ENCODE assay signal across 8 cellular contexts in genomic region chr2:89610927-89611515, GRCh38.
A peak's percentile ranks its signal among the peaks of the same experiment; 100 is the strongest.
DNase-seq lines count a peak whose midpoint lies in the region; ATAC-seq and TF ChIP-seq lines count a peak whose summit lies in the region.
"Not testable (repeated sequence)": the region's sequence is repeated elsewhere in the genome, so short reads cannot be mapped to it uniquely, and the experiment has no call there.

No MANE protein-coding gene starts in this region.

- not testable (repeated sequence) for H4K20me1 ChIP-seq in SK-N-SH (ENCODE audit: insufficient read depth)

- H3K27ac Mint-ChIP-seq in endothelial cell (ENCODE audit: unreplicated experiment), result peak overlapping the region; percentile 67

- H3K4me3 Mint-ChIP-seq in endothelial cell (ENCODE audit: unreplicated experiment), result peak overlapping the region; percentile 37

- H3K18ac ChIP-seq in mesenchymal stem cell (ENCODE audit: low read depth in 1 of 2, low read length in 2 of 2), result not testable (repeated sequence)

- not testable (repeated sequence) for H3K14ac ChIP-seq in mesenchymal stem cell (ENCODE audit: low read length in 2 of 2)

- CTCF ChIA-PET in SK-N-SH (lab: Yijun Ruan, JAX), result not testable (repeated sequence)

- H2AK5ac ChIP-seq in mesenchymal stem cell (ENCODE audit: low read length, severe bottlenecking), result not testable (repeated sequence)

- not testable (repeated sequence) for TF ChIP-seq RAD21 in SK-N-SH (IDR thresholded peaks at IDR 0.05; ENCODE audit: low read length)

- H3K4me1 ChIP-seq in SK-N-SH (ENCODE audit: control insufficient read depth in 1 of 2, insufficient read depth in 2 of 2, low read depth in 1 of 2, low read length in 1 of 2); mesenchymal stem cell (ENCODE audit: control insufficient read depth, insufficient read depth, low read depth, low read length); upper lobe of right lung: not testable (repeated sequence)

- H2BK5ac ChIP-seq in mesenchymal stem cell (ENCODE audit: low read depth, low read length, poor library complexity, severe bottlenecking), result not testable (repeated sequence)

- H3K23ac ChIP-seq in mesenchymal stem cell (ENCODE audit: low read length in 2 of 2), result not testable (repeated sequence)

- not testable (repeated sequence) for H3K9me3 ChIP-seq in SK-N-SH; mesenchymal stem cell (ENCODE audit: control insufficient read depth, low read length); upper lobe of right lung

- H2AFZ ChIP-seq in SK-N-SH (ENCODE audit: low read depth); mesenchymal stem cell (ENCODE audit: low read depth, low read length): not testable (repeated sequence)

- not testable (repeated sequence) for H3K36me3 ChIP-seq in SK-N-SH (replicated peaks in 1 of 2; ENCODE audit: control insufficient read depth in 1 of 2, insufficient read depth in 2 of 2, low read length in 1 of 2); mesenchymal stem cell (ENCODE audit: control insufficient read depth in 1 of 2, insufficient read depth in 2 of 2, low read depth in 1 of 2, low read length in 2 of 2); upper lobe of right lung

- not testable (repeated sequence) for H3K79me2 ChIP-seq in SK-N-SH (ENCODE audit: insufficient read depth)

- H4K8ac ChIP-seq in mesenchymal stem cell (ENCODE audit: low read length), result not testable (repeated sequence)

- peaks cover 16% of the 10 kb centered on the region for H3K36me3 Mint-ChIP-seq in endothelial cell (ENCODE audit: low read depth, unreplicated experiment)

- H3K27me3 ChIP-seq in SK-N-SH (ENCODE audit: insufficient read depth) (peaks cover 15% of the 10 kb centered on the region; the same call in 1 of the 2 replicates), mesenchymal stem cell (ENCODE audit: control insufficient read depth in 1 of 2, insufficient read depth in 1 of 2, low read length in 2 of 2) (peaks cover 0 to 20% of the 10 kb centered on the region in 2 experiments), upper lobe of right lung (peaks cover 27% of the 10 kb centered on the region)

- not testable (repeated sequence) for H3F3A ChIP-seq in SK-N-SH (replicated peaks; ENCODE audit: insufficient read depth)

- not testable (repeated sequence) for H3K4ac ChIP-seq in mesenchymal stem cell (ENCODE audit: low read depth in 1 of 2, low read length in 2 of 2)

- not testable (repeated sequence) for H3K4me1 Mint-ChIP-seq in endothelial cell (ENCODE audit: unreplicated experiment)

- DNase-seq in ELF-1 (ENCODE audit: low read depth, low spot score), result peak; percentile 4
- peak; percentile 0 for DNase-seq in SK-N-SH
- peak; percentile 3 for DNase-seq in endothelial cell (ENCODE audit: low spot score)
- DNase-seq in left ventricle myocardium superior, result peak; percentile 23
- DNase-seq in islet precursor cell, result peak; percentile 41
- not testable (repeated sequence) for DNase-seq in mesenchymal stem cell
- peak; percentile 81 for DNase-seq in posterior vena cava (ENCODE audit: low spot score)
- DNase-seq in upper lobe of right lung, result peak; percentile 61

- intact Hi-C loops in left ventricle myocardium superior (cut with micrococcal nuclease); posterior vena cava (cut with DNase I); upper lobe of right lung (cut with DNase I): not testable (repeated sequence)

- H3K4me2 ChIP-seq in SK-N-SH; mesenchymal stem cell (ENCODE audit: low read length, poor library complexity, severe bottlenecking): not testable (repeated sequence)

- H2BK15ac ChIP-seq in mesenchymal stem cell (ENCODE audit: low read depth, poor library complexity, severe bottlenecking), result not testable (repeated sequence)

- not testable (repeated sequence) for ATAC-seq in left ventricle myocardium superior, upper lobe of right lung

- not testable (repeated sequence) for H2BK120ac ChIP-seq in mesenchymal stem cell (ENCODE audit: low read depth, low read length)

- H3K9me3 Mint-ChIP-seq in endothelial cell (ENCODE audit: unreplicated experiment), result peaks cover 20% of the 10 kb centered on the region

- not testable (repeated sequence) for H3K79me1 ChIP-seq in mesenchymal stem cell (replicated peaks; ENCODE audit: low read length, poor library complexity, severe bottlenecking)

- not testable (repeated sequence) for H3K4me3 ChIP-seq in SK-N-SH (ENCODE audit: low read depth in 2 of 2, low read length in 1 of 2); mesenchymal stem cell (ENCODE audit: insufficient read depth in 1 of 2, low read depth in 1 of 2, low read length in 2 of 2); upper lobe of right lung

- H4K91ac ChIP-seq in mesenchymal stem cell (ENCODE audit: low read length), result peak overlapping the region; percentile 50

- POLR2A ChIA-PET in SK-N-SH (lab: Yijun Ruan, JAX), result not testable (repeated sequence)

- not testable (repeated sequence) for H3K9ac ChIP-seq in SK-N-SH; mesenchymal stem cell (ENCODE audit: low read length)

- not testable (repeated sequence) for H2BK12ac ChIP-seq in mesenchymal stem cell (ENCODE audit: low read length in 2 of 2)

- H3K27me3 Mint-ChIP-seq in endothelial cell (ENCODE audit: unreplicated experiment), result peaks cover 16% of the 10 kb centered on the region

- TF ChIP-seq EP300 in SK-N-SH (IDR thresholded peaks at IDR 0.05; ENCODE audit: borderline replicate concordance in 1 of 2, low read depth in 1 of 2, low read length in 1 of 2), result not testable (repeated sequence)

- 40% methylated on average over 37 of the region's 37 CpGs for WGBS in SK-N-SH (ENCODE audit: low lambda C conversion rate)
- 88% methylated on average over 35 of the region's 37 CpGs for WGBS in mesenchymal stem cell

- H3K27ac ChIP-seq in SK-N-SH (ENCODE audit: low read depth in 2 of 2, low read length in 1 of 2); mesenchymal stem cell (ENCODE audit: low read length, poor library complexity, severe bottlenecking); upper lobe of right lung: not testable (repeated sequence)

- H3K9me2 ChIP-seq in SK-N-SH, result not testable (repeated sequence)

- TF ChIP-seq CTCF in SK-N-SH (IDR thresholded peaks at IDR 0.05); endothelial cell (IDR thresholded peaks at IDR 0.05; ENCODE audit: unreplicated experiment); upper lobe of right lung (IDR thresholded peaks at IDR 0.05): not testable (repeated sequence)
